ENCODE assay signal across 25 cellular contexts in genomic region chr15:95682129-95682528, GRCh38.
"Had no signal": no experiment of that assay in that cellular context is flagged by ENCODE, and none has a peak within 500 bp of the region (broad histone marks: within the 10 kb centered on the region; RNA-seq: fewer than 3 reads in every experiment).

No MANE protein-coding gene starts in this region.

- H3K9me3 Mint-ChIP-seq: activated CD4-positive, alpha-beta memory T cell treated with anti-CD3 and anti-CD28 coated beads for 36 hours; activated T-helper 17 cell treated with anti-CD3 and anti-CD28 coated beads, Interleukin-2, amount 50 U/mL, for 72 hours; T-helper 2 cell treated with Interferon-gamma antibody and Interleukin-4, amounts not matched to agents 5 μg/mL and 100 μg/mL, for 36 hours; WTC11 had no signal

- DNase-seq: activated CD4-positive, alpha-beta memory T cell treated with anti-CD3 and anti-CD28 coated beads for 36 hours; activated CD4-positive, alpha-beta T cell treated with anti-CD3 and anti-CD28 coated beads for 4 hours; activated CD8-positive, alpha-beta memory T cell treated with anti-CD3 and anti-CD28 coated beads, Interleukin-2, amount 10 ng/mL, durations not matched to agents 7 days and 5 days; activated naive CD4-positive, alpha-beta T cell; activated naive CD8-positive, alpha-beta T cell treated with anti-CD3 and anti-CD28 coated beads, Interleukin-2, amount 10 ng/mL, durations not matched to agents 7 days and 5 days; activated T-cell treated with anti-CD3 and anti-CD28 coated beads, Interleukin-2, amount 50 U/mL, for 1 hour; amygdala; central memory CD4-positive, alpha-beta T cell; erythroblast; head of caudate nucleus; kidney glomerular epithelial cell; left ventricle myocardium superior; mesendoderm; naive thymus-derived CD8-positive, alpha-beta T cell; nucleus accumbens; posterior cingulate gyrus; stimulated activated CD4-positive, alpha-beta T cell treated with anti-CD3 and anti-CD28 coated beads, Interleukin-12 subunit alpha, Interleukin-12 subunit beta, amount 100 ng/mL, for 4 hours; stimulated activated CD4-positive, alpha-beta T cell treated with anti-CD3 and anti-CD28 coated beads, Interleukin-1b, Interleukin-23, amount 100 ng/mL, for 48 hours; stimulated activated CD8-positive, alpha-beta memory T cell treated with anti-CD3 and anti-CD28 coated beads, Interleukin-4, amount 100 ng/mL, for 48 hours; stimulated activated naive CD4-positive, alpha-beta T cell; thyroid gland had no signal

- H3K4me3 Mint-ChIP-seq: activated CD4-positive, alpha-beta memory T cell treated with anti-CD3 and anti-CD28 coated beads for 36 hours; activated CD8-positive, alpha-beta memory T cell treated with anti-CD3 and anti-CD28 coated beads, Interleukin-2, amount 10 ng/mL, durations not matched to agents 7 days and 5 days; activated naive CD8-positive, alpha-beta T cell treated with anti-CD3 and anti-CD28 coated beads, Interleukin-2, amount 10 ng/mL, durations not matched to agents 7 days and 5 days; activated T-helper 17 cell treated with anti-CD3 and anti-CD28 coated beads, Interleukin-2, amount 50 U/mL, for 72 hours; naive thymus-derived CD8-positive, alpha-beta T cell; T-helper 2 cell treated with Interferon-gamma antibody and Interleukin-4, amounts not matched to agents 5 μg/mL and 100 μg/mL, for 36 hours; WTC11 had no signal

- H3K27ac Mint-ChIP-seq: activated CD4-positive, alpha-beta memory T cell treated with anti-CD3 and anti-CD28 coated beads for 36 hours; activated CD8-positive, alpha-beta memory T cell treated with anti-CD3 and anti-CD28 coated beads, Interleukin-2, amount 10 ng/mL, durations not matched to agents 7 days and 5 days; activated naive CD8-positive, alpha-beta T cell treated with anti-CD3 and anti-CD28 coated beads, Interleukin-2, amount 10 ng/mL, durations not matched to agents 7 days and 5 days; activated T-helper 17 cell treated with anti-CD3 and anti-CD28 coated beads, Interleukin-2, amount 50 U/mL, for 72 hours; naive thymus-derived CD8-positive, alpha-beta T cell; T-helper 2 cell treated with Interferon-gamma antibody and Interleukin-4, amounts not matched to agents 5 μg/mL and 100 μg/mL, for 36 hours; WTC11 had no signal

- H3K36me3 Mint-ChIP-seq: activated CD4-positive, alpha-beta memory T cell treated with anti-CD3 and anti-CD28 coated beads for 36 hours; activated CD8-positive, alpha-beta memory T cell treated with anti-CD3 and anti-CD28 coated beads, Interleukin-2, amount 10 ng/mL, durations not matched to agents 7 days and 5 days; activated naive CD8-positive, alpha-beta T cell treated with anti-CD3 and anti-CD28 coated beads, Interleukin-2, amount 10 ng/mL, durations not matched to agents 7 days and 5 days; naive thymus-derived CD8-positive, alpha-beta T cell; WTC11 had no signal

- H3K27me3 Mint-ChIP-seq: activated CD4-positive, alpha-beta memory T cell treated with anti-CD3 and anti-CD28 coated beads for 36 hours; activated CD8-positive, alpha-beta memory T cell treated with anti-CD3 and anti-CD28 coated beads, Interleukin-2, amount 10 ng/mL, durations not matched to agents 7 days and 5 days; activated T-helper 17 cell treated with anti-CD3 and anti-CD28 coated beads, Interleukin-2, amount 50 U/mL, for 72 hours had no signal

- H3K4me1 Mint-ChIP-seq: activated CD8-positive, alpha-beta memory T cell treated with anti-CD3 and anti-CD28 coated beads, Interleukin-2, amount 10 ng/mL, durations not matched to agents 7 days and 5 days; activated T-helper 17 cell treated with anti-CD3 and anti-CD28 coated beads, Interleukin-2, amount 50 U/mL, for 72 hours; naive thymus-derived CD8-positive, alpha-beta T cell had no signal

- H3K27ac ChIP-seq: coronary artery, thyroid gland had no signal
